1 cellular context compared by ENCODE assay signal in genomic region chr1:6052543-6053205, GRCh38.
TF ChIP-seq lines count a peak whose summit lies in the region.

No MANE protein-coding gene starts in this region.

TF ChIP-seq in K562, 482 proteins besides CTCF, POLR2A, EP300 and RAD21 (continued from another document and continues in another):
- TF ChIP-seq GTF3C2 (IDR thresholded peaks at IDR 0.05; ENCODE audit: borderline replicate concordance, extremely low read depth, insufficient read length) (no peak), CBX5 (IDR thresholded peaks at IDR 0.05; ENCODE audit: borderline replicate concordance, low read depth) (no peak), ZNF830 (CRISPR knock-in tag; IDR thresholded peaks at IDR 0.05) (no peak), SRSF7 (optimal IDR thresholded peaks at IDR 0.05; ENCODE audit: low read depth, low read length) (no peak), KDM4B (IDR thresholded peaks at IDR 0.05; ENCODE audit: borderline replicate concordance in 2 of 2, low read depth in 1 of 2) (no peak), YY1 (IDR thresholded peaks at IDR 0.05; ENCODE audit: borderline replicate concordance in 1 of 3, control insufficient read depth in 1 of 3, extremely low read depth in 1 of 3, insufficient read depth in 3 of 3, insufficient read length in 1 of 3, insufficient replicate concordance in 2 of 3, low read depth in 1 of 3, low read length in 2 of 3) (no peak), RFX1 (IDR thresholded peaks at IDR 0.05) (no peak), CBX1 (IDR thresholded peaks at IDR 0.05; ENCODE audit: low read depth) (no peak), TSC22D4 (tag; IDR thresholded peaks at IDR 0.05) (no peak), BMI1 (IDR thresholded peaks at IDR 0.05; ENCODE audit: low read length) (no peak), MBD2 (IDR thresholded peaks at IDR 0.05; ENCODE audit: borderline replicate concordance, low read depth) (no peak), PHB (CRISPR knock-in tag; IDR thresholded peaks at IDR 0.05) (no peak), DDX20 (tag; IDR thresholded peaks at IDR 0.05; ENCODE audit: low read depth) (no peak), GATAD2B (IDR thresholded peaks at IDR 0.05; ENCODE audit: borderline replicate concordance) (no peak), MGA (IDR thresholded peaks at IDR 0.05) (no peak), NR4A1 (CRISPR knock-in tag; IDR thresholded peaks at IDR 0.05) (no peak), NR4A1 (tag; IDR thresholded peaks at IDR 0.05) (no peak), NKRF (IDR thresholded peaks at IDR 0.05; ENCODE audit: borderline replicate concordance) (no peak), TRIM25 (IDR thresholded peaks at IDR 0.05; ENCODE audit: borderline replicate concordance) (no peak), MECOM (CRISPR knock-in tag; IDR thresholded peaks at IDR 0.05) (no peak), POLR2B (IDR thresholded peaks at IDR 0.05; ENCODE audit: low read depth, partially characterized antibody) (no peak), CCAR2 (IDR thresholded peaks at IDR 0.05; ENCODE audit: low read depth, low read length) (no peak), ETV1 (tag; conservative IDR thresholded peaks at IDR 0.05; ENCODE audit: low read depth) (no peak), SRSF9 (IDR thresholded peaks at IDR 0.05; ENCODE audit: borderline replicate concordance, low read depth, low read length) (no peak), KDM2B (CRISPR knock-in tag; IDR thresholded peaks at IDR 0.05) (no peak), MTA3 (IDR thresholded peaks at IDR 0.05; ENCODE audit: borderline replicate concordance) (no peak), HES1 (IDR thresholded peaks at IDR 0.05; ENCODE audit: low read depth) (no peak), RFX7 (CRISPR knock-in tag; IDR thresholded peaks at IDR 0.05) (no peak), ARID1B (IDR thresholded peaks at IDR 0.05) (no peak), FOXK1 (CRISPR knock-in tag; IDR thresholded peaks at IDR 0.05; ENCODE audit: borderline replicate concordance) (no peak), L3MBTL2 (IDR thresholded peaks at IDR 0.05) (no peak), USF2 (CRISPR knock-in tag; IDR thresholded peaks at IDR 0.05) (no peak), ZNF175 (CRISPR knock-in tag; IDR thresholded peaks at IDR 0.05; ENCODE audit: low read depth) (peak; percentile 77; the same call in 1 of the 2 replicates), HNRNPLL (IDR thresholded peaks at IDR 0.05; ENCODE audit: low read depth, low read length, poor library complexity, severe bottlenecking) (no peak), CEBPG (CRISPR knock-in tag; IDR thresholded peaks at IDR 0.05) (no peak), CEBPG (tag; conservative IDR thresholded peaks at IDR 0.05 in 1 of 2, IDR thresholded peaks at IDR 0.05 in 1 of 2) (no peak), ZNF655 (CRISPR knock-in tag; IDR thresholded peaks at IDR 0.05) (no peak), ZNF589 (CRISPR knock-in tag; IDR thresholded peaks at IDR 0.05; ENCODE audit: low read depth) (peak; percentile 68), SRSF3 (IDR thresholded peaks at IDR 0.05; ENCODE audit: insufficient read depth, low read length) (no peak), ZNF644 (tag; IDR thresholded peaks at IDR 0.05; ENCODE audit: low read depth) (peak; percentile 84; the same call in 1 of the 2 replicates)
